In genomic region chrX:155460501-155460900, GRCh38 we compare ENCODE assay signal across 2 cellular contexts. TPM values are rescaled to one million over a fixed set of nuclear protein-coding genes. Genes with fewer than 3 reads are reported as not detected.
"Had no signal": no experiment of that assay in that cellular context is flagged by ENCODE, and none has a peak within 500 bp of the region (broad histone marks: within the 10 kb centered on the region; RNA-seq: fewer than 3 reads in every experiment).

No MANE protein-coding gene starts in this region.

RNA-seq across cellular contexts. Expression of gene F8A3, which starts 2.1 kb away (rescaled TPM):
- total RNA-seq: Right ventricle myocardium inferior, SJCRH30 had no signal
